ENCODE assay signal across 19 cellular contexts in the genomic region with DNA sequence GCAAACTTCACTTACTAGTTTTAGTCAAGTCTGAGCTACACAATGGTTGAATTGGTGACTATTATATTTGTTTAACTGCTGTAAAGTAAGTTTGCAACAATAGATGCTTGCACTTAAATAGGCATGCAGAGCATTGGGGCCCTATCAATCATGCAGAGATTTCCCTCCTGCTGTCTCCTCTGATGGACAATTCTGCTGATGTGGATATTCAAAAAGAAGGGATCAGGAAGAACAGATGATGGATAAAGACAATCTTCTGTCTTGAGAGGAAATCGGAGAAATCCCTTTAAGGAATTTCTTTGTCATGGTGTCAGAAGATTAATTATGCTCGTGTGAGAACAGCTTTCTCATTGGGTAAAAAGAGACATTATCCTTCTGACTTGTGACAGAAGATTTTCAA.
DNase-seq lines count a peak whose midpoint lies in the region; ATAC-seq and TF ChIP-seq lines count a peak whose summit lies in the region.
"Had no signal": no experiment of that assay in that cellular context is flagged by ENCODE, and none has a peak within 500 bp of the region (broad histone marks: within the 10 kb centered on the region; RNA-seq: fewer than 3 reads in every experiment).

No MANE protein-coding gene starts in this region.

- peak overlapping the region; percentile 38 for H3K27ac ChIP-seq in endodermal cell (ENCODE audit: low read depth, low read length)
- no peak overlapping the region for H3K27ac ChIP-seq in brain microvascular endothelial cell
- H3K27ac ChIP-seq: 22Rv1, SK-N-MC had no signal

- H3K9ac ChIP-seq in Loucy (ENCODE audit: low read depth, low read length, poor library complexity, severe bottlenecking) (no peak overlapping the region), endodermal cell (ENCODE audit: extremely low read depth, low read length, poor library complexity, severe bottlenecking) (no peak overlapping the region)

- H3F3A ChIP-seq in Loucy (ENCODE audit: low read depth), result no peaks in the 10 kb centered on the region

- H3K9me3 ChIP-seq in Loucy (ENCODE audit: insufficient read depth, low read depth, low read length) (no peaks in the 10 kb centered on the region), endodermal cell (ENCODE audit: control insufficient read depth, low read length) (no peaks in the 10 kb centered on the region), neuron (ENCODE audit: low read length) (no peaks in the 10 kb centered on the region), mucosa of descending colon (no peaks in the 10 kb centered on the region)

- intact Hi-C loops in mucosa of descending colon (cut with DNase I, micrococcal nuclease), result no loop called here

- H3K36me3 Mint-ChIP-seq in endodermal cell (ENCODE audit: low read depth) (no peaks in the 10 kb centered on the region), HFFc6 (ENCODE audit: low read depth) (no peaks in the 10 kb centered on the region)

- H3K4me1 Mint-ChIP-seq in endodermal cell (peaks cover 18% of the 10 kb centered on the region), HFFc6 (ENCODE audit: low read depth) (peaks cover 36% of the 10 kb centered on the region)
- H3K4me1 Mint-ChIP-seq: B cell had no signal

- H3K9me2 ChIP-seq in Loucy (replicated peaks; ENCODE audit: low read depth, low read length), result no peaks in the 10 kb centered on the region

- H3K79me2 ChIP-seq in Loucy (ENCODE audit: insufficient read depth, low read length), result no peaks in the 10 kb centered on the region

- H3K4me3 Mint-ChIP-seq in endodermal cell, result no peak overlapping the region
- H3K4me3 Mint-ChIP-seq in HFFc6, result no peak overlapping the region
- H3K4me3 Mint-ChIP-seq: B cell had no signal

- H3K27me3 Mint-ChIP-seq in endodermal cell (ENCODE audit: insufficient read depth) (peaks cover 31% of the 10 kb centered on the region), HFFc6 (ENCODE audit: insufficient read depth) (no peaks in the 10 kb centered on the region; the same call in 1 of the 2 replicates)

- DNase-seq in NCI-H82 (lab: John Stamatoyannopoulos, UW) (peak; percentile 68), NCI-H82 treated with DMSO at 0.1 percent for 48 hours (lab: John Stamatoyannopoulos, UW; ENCODE audit: unreplicated experiment) (no peak), endodermal cell (no peak), mucosa of descending colon (no peak), brain microvascular endothelial cell (no peak), HFFc6 (no peak)
- DNase-seq: DMS79, H7, KG1, NCI-H1105, NCI-H146, NCI-H345, OCI-M1, SHP77 had no signal

- no peaks in the 10 kb centered on the region for H3K36me3 ChIP-seq in Loucy (ENCODE audit: insufficient read depth, low read length)
- H3K36me3 ChIP-seq in endodermal cell (ENCODE audit: control insufficient read depth, insufficient read depth, low read length), result no peaks in the 10 kb centered on the region
- H3K36me3 ChIP-seq in neuron (ENCODE audit: insufficient read depth, low read length), result no peaks in the 10 kb centered on the region
- no peaks in the 10 kb centered on the region for H3K36me3 ChIP-seq in mucosa of descending colon (ENCODE audit: low read depth)
- no peaks in the 10 kb centered on the region for H3K36me3 ChIP-seq in brain microvascular endothelial cell (replicated peaks)

- H3K27me3 ChIP-seq in Loucy (ENCODE audit: insufficient read depth, low read length, poor library complexity, severe bottlenecking), result no peaks in the 10 kb centered on the region
- peaks cover 8% of the 10 kb centered on the region for H3K27me3 ChIP-seq in endodermal cell (ENCODE audit: control insufficient read depth, insufficient read depth, low read length, poor library complexity, severe bottlenecking)
- no peaks in the 10 kb centered on the region for H3K27me3 ChIP-seq in neuron (ENCODE audit: insufficient read depth, low read length)
- H3K27me3 ChIP-seq in brain microvascular endothelial cell (replicated peaks), result no peaks in the 10 kb centered on the region

- peaks cover 17% of the 10 kb centered on the region for H3K4me1 ChIP-seq in Loucy (ENCODE audit: insufficient read depth, low read length, poor library complexity, severe bottlenecking)
- peaks cover 3% of the 10 kb centered on the region for H3K4me1 ChIP-seq in endodermal cell (ENCODE audit: control insufficient read depth, insufficient read depth, low read length)
- peaks cover 32% of the 10 kb centered on the region for H3K4me1 ChIP-seq in neuron (ENCODE audit: insufficient read depth, low read length)
- H3K4me1 ChIP-seq in mucosa of descending colon (ENCODE audit: low read depth), result no peaks in the 10 kb centered on the region

- H3K4me2 ChIP-seq in Loucy (ENCODE audit: low read depth, low read length, poor library complexity, severe bottlenecking), result peak overlapping the region; percentile 41

- in situ Hi-C loops in brain microvascular endothelial cell (cut with HindIII; ENCODE audit: low pct_ligation_motif_present, low sequenced_read_pairs), result no loop called here

- WGBS in endodermal cell (ENCODE audit: insufficient coverage in 1 of 2, insufficient read length in 1 of 2), 2 experiments, result 48 to 66% methylated on average over 2 of the region's 2 CpGs

- H3K27ac Mint-ChIP-seq in endodermal cell, result no peak overlapping the region
- no peak overlapping the region for H3K27ac Mint-ChIP-seq in HFFc6
- H3K27ac Mint-ChIP-seq: B cell had no signal

- no peak overlapping the region for H2AFZ ChIP-seq in Loucy (ENCODE audit: low read length)
- H2AFZ ChIP-seq in neuron (ENCODE audit: low read depth, low read length), result no peak overlapping the region

- H3K9me3 Mint-ChIP-seq in endodermal cell (no peaks in the 10 kb centered on the region), HFFc6 (no peaks in the 10 kb centered on the region)

- no peak for TF ChIP-seq CTCF in Loucy (conservative IDR thresholded peaks at IDR 0.05; ENCODE audit: low read length)
- TF ChIP-seq CTCF in endodermal cell (conservative IDR thresholded peaks at IDR 0.05), result no peak
- no peak for TF ChIP-seq CTCF in mucosa of descending colon (IDR thresholded peaks at IDR 0.05)
- no peak for TF ChIP-seq CTCF in brain microvascular endothelial cell (IDR thresholded peaks at IDR 0.05; ENCODE audit: low read depth, low read length, missing control alignments)
- no peak for TF ChIP-seq CTCF in HFFc6 (IDR thresholded peaks at IDR 0.05)

- H4K20me1 ChIP-seq in Loucy (ENCODE audit: insufficient read depth, low read length, poor library complexity, severe bottlenecking), result no peaks in the 10 kb centered on the region

- no peak for ATAC-seq in mucosa of descending colon

- H3K4me3 ChIP-seq in Loucy (ENCODE audit: low read length, poor library complexity, severe bottlenecking), result no peak overlapping the region
- H3K4me3 ChIP-seq in endodermal cell (ENCODE audit: low read length), result no peak overlapping the region
- peak overlapping the region; percentile 11 for H3K4me3 ChIP-seq in neuron (ENCODE audit: low read length)
- no peak overlapping the region for H3K4me3 ChIP-seq in mucosa of descending colon
- no peak overlapping the region for H3K4me3 ChIP-seq in brain microvascular endothelial cell (ENCODE audit: low read depth, low read length)
- H3K4me3 ChIP-seq: SK-N-MC had no signal
